34 cellular contexts compared by ENCODE assay signal in the genomic region with DNA sequence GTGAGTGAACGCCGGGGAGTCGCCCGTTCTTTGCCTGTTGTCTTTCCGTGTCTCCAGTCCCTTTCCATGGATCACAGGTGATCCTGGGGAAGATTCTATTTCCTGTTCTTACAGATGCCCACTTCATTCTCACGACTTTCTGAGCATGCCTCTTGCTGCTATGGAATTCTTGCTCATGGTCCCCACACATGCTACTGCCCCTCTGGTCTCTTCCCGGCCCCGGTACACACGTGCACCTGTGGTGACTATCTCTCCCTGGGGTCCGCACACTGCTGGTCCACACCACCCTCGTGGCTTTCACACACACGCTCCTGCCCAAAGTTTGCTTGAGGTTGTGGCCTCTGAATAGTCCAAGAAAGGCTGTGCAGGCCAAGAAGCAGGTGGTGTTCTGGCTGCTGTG.
"Had no signal": no experiment of that assay in that cellular context is flagged by ENCODE, and none has a peak within 500 bp of the region (broad histone marks: within the 10 kb centered on the region; RNA-seq: fewer than 3 reads in every experiment).

No MANE protein-coding gene starts in this region.

- H3K4me3 ChIP-seq: adrenal gland, ascending aorta, breast epithelium, cardiac muscle cell, coronary artery, dorsolateral prefrontal cortex, esophagus squamous epithelium, gastroesophageal sphincter had no signal

- H3K4me3 Mint-ChIP-seq: activated CD4-positive, alpha-beta memory T cell treated with anti-CD3 and anti-CD28 coated beads for 36 hours; activated CD4-positive, alpha-beta T cell treated with anti-CD3 and anti-CD28 coated beads for 36 hours; activated CD4-positive, alpha-beta T cell treated with anti-CD3 and anti-CD28 coated beads, Interleukin-2, amount 10 ng/mL, durations not matched to agents 24 days and 14 days; activated CD8-positive, alpha-beta memory T cell treated with anti-CD3 and anti-CD28 coated beads, Interleukin-2, amount 10 ng/mL, durations not matched to agents 7 days and 5 days; activated CD8-positive, alpha-beta T cell treated with anti-CD3 and anti-CD28 coated beads, Interleukin-2, amount 10 ng/mL, durations not matched to agents 7 days and 5 days; activated naive CD4-positive, alpha-beta T cell treated with anti-CD3 and anti-CD28 coated beads for 36 hours; activated naive CD4-positive, alpha-beta T cell treated with anti-CD3 and anti-CD28 coated beads, Interleukin-2, amount 50 U/mL, for 24 hours; activated naive CD8-positive, alpha-beta T cell treated with anti-CD3 and anti-CD28 coated beads for 36 hours; activated naive CD8-positive, alpha-beta T cell treated with anti-CD3 and anti-CD28 coated beads, Interleukin-2, amount 50 U/mL, for 24 hours; activated T-helper 1 cell treated with anti-CD3 and anti-CD28 coated beads, Interleukin-12 subunit alpha, Interleukin-12 subunit beta, Interleukin-2, Interleukin-4 antibody, amounts not matched to agents 30 ng/mL and 10 ng/mL and 1 ng/mL, durations not matched to agents 14 hours and 24 hours and 36 hours; brain; dendritic cell treated with granulocyte-macrophage colony-stimulating factor and Interleukin-4, amounts not matched to agents 40 ng/mL and 50 ng/mL, for 4 days; endodermal cell had no signal

- DNase-seq: activated CD4-positive, alpha-beta memory T cell treated with anti-CD3 and anti-CD28 coated beads for 36 hours; activated CD4-positive, alpha-beta T cell treated with anti-CD3 and anti-CD28 coated beads for 36 hours; activated CD4-positive, alpha-beta T cell treated with anti-CD3 and anti-CD28 coated beads, Interleukin-2, amount 10 ng/mL, durations not matched to agents 24 days and 14 days; activated CD4-positive, CD25-positive, alpha-beta regulatory T cell; activated CD4-positive, CD25-positive, alpha-beta regulatory T cell treated with anti-CD3 and anti-CD28 coated beads, Interleukin-2, amount 50 U/mL, for 72 hours; activated CD8-positive, alpha-beta memory T cell treated with anti-CD3 and anti-CD28 coated beads, Interleukin-2, amount 10 ng/mL, durations not matched to agents 7 days and 5 days; activated CD8-positive, alpha-beta memory T cell treated with anti-CD3 and anti-CD28 coated beads, Interleukin-2, amount 50 U/mL, for 4 hours; activated CD8-positive, alpha-beta T cell treated with anti-CD3 and anti-CD28 coated beads, Interleukin-2, amount 10 ng/mL, durations not matched to agents 7 days and 5 days; activated effector memory CD4-positive, alpha-beta T cell treated with anti-CD3 and anti-CD28 coated beads, Interleukin-2, amount 50 U/mL, for 16 hours; activated naive CD4-positive, alpha-beta T cell treated with anti-CD3 and anti-CD28 coated beads for 36 hours; activated naive CD8-positive, alpha-beta T cell treated with anti-CD3 and anti-CD28 coated beads for 36 hours; activated naive CD8-positive, alpha-beta T cell treated with anti-CD3 and anti-CD28 coated beads, Interleukin-2, amount 50 U/mL, for 24 hours; activated T-cell treated with anti-CD3 and anti-CD28 coated beads, Interleukin-2, amount 50 U/mL, for 1 hour; activated T-cell treated with anti-CD3 and anti-CD28 coated beads, Interleukin-2, amount 50 U/mL, for 48 hours; adrenal gland; central memory CD4-positive, alpha-beta T cell; cerebellar nuclear complex; dorsolateral prefrontal cortex; effector memory CD4-positive, alpha-beta T cell; endodermal cell; esophagus squamous epithelium; foreskin melanocyte; head of caudate nucleus; T-helper 2 cell had no signal

- H3K36me3 ChIP-seq: adrenal gland, ascending aorta, breast epithelium, cardiac muscle cell, esophagus squamous epithelium, gastroesophageal sphincter had no signal

- H3K27ac Mint-ChIP-seq: activated CD4-positive, alpha-beta memory T cell treated with anti-CD3 and anti-CD28 coated beads for 36 hours; activated CD4-positive, alpha-beta T cell treated with anti-CD3 and anti-CD28 coated beads for 36 hours; activated CD4-positive, alpha-beta T cell treated with anti-CD3 and anti-CD28 coated beads, Interleukin-2, amount 10 ng/mL, durations not matched to agents 24 days and 14 days; activated CD8-positive, alpha-beta memory T cell treated with anti-CD3 and anti-CD28 coated beads, Interleukin-2, amount 10 ng/mL, durations not matched to agents 7 days and 5 days; activated CD8-positive, alpha-beta T cell treated with anti-CD3 and anti-CD28 coated beads, Interleukin-2, amount 10 ng/mL, durations not matched to agents 7 days and 5 days; activated naive CD4-positive, alpha-beta T cell treated with anti-CD3 and anti-CD28 coated beads for 36 hours; activated naive CD4-positive, alpha-beta T cell treated with anti-CD3 and anti-CD28 coated beads, Interleukin-2, amount 50 U/mL, for 24 hours; activated naive CD8-positive, alpha-beta T cell treated with anti-CD3 and anti-CD28 coated beads for 36 hours; activated naive CD8-positive, alpha-beta T cell treated with anti-CD3 and anti-CD28 coated beads, Interleukin-2, amount 50 U/mL, for 24 hours; activated T-helper 1 cell treated with anti-CD3 and anti-CD28 coated beads, Interleukin-12 subunit alpha, Interleukin-12 subunit beta, Interleukin-2, Interleukin-4 antibody, amounts not matched to agents 30 ng/mL and 10 ng/mL and 1 ng/mL, durations not matched to agents 14 hours and 24 hours and 36 hours; activated T-helper 2 cell treated with anti-CD3 and anti-CD28 coated beads, Interferon-gamma antibody, Interleukin-2, Interleukin-4, amounts not matched to agents 10 μg/mL and 5 μg/mL and 100 μg/mL, durations not matched to agents 14 hours and 24 hours and 36 hours; brain; dendritic cell treated with granulocyte-macrophage colony-stimulating factor and Interleukin-4, amounts not matched to agents 40 ng/mL and 50 ng/mL, for 4 days; endodermal cell had no signal

- H3K4me1 Mint-ChIP-seq: activated CD4-positive, alpha-beta T cell treated with anti-CD3 and anti-CD28 coated beads for 36 hours; activated CD4-positive, alpha-beta T cell treated with anti-CD3 and anti-CD28 coated beads, Interleukin-2, amount 10 ng/mL, durations not matched to agents 24 days and 14 days; activated CD8-positive, alpha-beta memory T cell treated with anti-CD3 and anti-CD28 coated beads, Interleukin-2, amount 10 ng/mL, durations not matched to agents 7 days and 5 days; activated naive CD4-positive, alpha-beta T cell treated with anti-CD3 and anti-CD28 coated beads, Interleukin-2, amount 50 U/mL, for 24 hours; activated naive CD8-positive, alpha-beta T cell treated with anti-CD3 and anti-CD28 coated beads for 36 hours; activated naive CD8-positive, alpha-beta T cell treated with anti-CD3 and anti-CD28 coated beads, Interleukin-2, amount 50 U/mL, for 24 hours; brain had no signal

- H3K27ac ChIP-seq: adrenal gland, ascending aorta, breast epithelium, cardiac muscle cell, coronary artery, dorsolateral prefrontal cortex, esophagus squamous epithelium, gastroesophageal sphincter had no signal

- H3K4me1 ChIP-seq: adrenal gland, ascending aorta, breast epithelium, esophagus squamous epithelium, gastroesophageal sphincter had no signal

- H3K9me3 Mint-ChIP-seq: activated CD4-positive, alpha-beta memory T cell treated with anti-CD3 and anti-CD28 coated beads for 36 hours; activated CD4-positive, alpha-beta T cell treated with anti-CD3 and anti-CD28 coated beads, Interleukin-2, amount 10 ng/mL, durations not matched to agents 24 days and 14 days; activated naive CD4-positive, alpha-beta T cell treated with anti-CD3 and anti-CD28 coated beads for 36 hours; activated naive CD4-positive, alpha-beta T cell treated with anti-CD3 and anti-CD28 coated beads, Interleukin-2, amount 50 U/mL, for 24 hours; activated T-helper 1 cell treated with anti-CD3 and anti-CD28 coated beads, Interleukin-12 subunit alpha, Interleukin-12 subunit beta, Interleukin-2, Interleukin-4 antibody, amounts not matched to agents 30 ng/mL and 10 ng/mL and 1 ng/mL, durations not matched to agents 14 hours and 24 hours and 36 hours; dendritic cell treated with granulocyte-macrophage colony-stimulating factor and Interleukin-4, amounts not matched to agents 40 ng/mL and 50 ng/mL, for 4 days had no signal

- H3K36me3 Mint-ChIP-seq: activated CD4-positive, alpha-beta memory T cell treated with anti-CD3 and anti-CD28 coated beads for 36 hours; activated CD8-positive, alpha-beta memory T cell treated with anti-CD3 and anti-CD28 coated beads, Interleukin-2, amount 10 ng/mL, durations not matched to agents 7 days and 5 days; activated naive CD4-positive, alpha-beta T cell treated with anti-CD3 and anti-CD28 coated beads, Interleukin-2, amount 50 U/mL, for 24 hours; activated naive CD8-positive, alpha-beta T cell treated with anti-CD3 and anti-CD28 coated beads for 36 hours; brain had no signal

- H3K9me3 ChIP-seq: adrenal gland, ascending aorta, breast epithelium, esophagus squamous epithelium, gastroesophageal sphincter had no signal

- H3K27me3 Mint-ChIP-seq: brain; dendritic cell treated with granulocyte-macrophage colony-stimulating factor and Interleukin-4, amounts not matched to agents 40 ng/mL and 50 ng/mL, for 4 days had no signal

- H3K27me3 ChIP-seq: adrenal gland, ascending aorta, breast epithelium, cardiac muscle cell had no signal

- ATAC-seq: activated CD4-positive, alpha-beta T cell treated with anti-CD3 and anti-CD28 coated beads for 36 hours; activated CD8-positive, alpha-beta memory T cell treated with anti-CD3 and anti-CD28 coated beads, Interleukin-2, amount 10 ng/mL, durations not matched to agents 7 days and 5 days; activated CD8-positive, alpha-beta T cell treated with anti-CD3 and anti-CD28 coated beads, Interleukin-2, amount 10 ng/mL, durations not matched to agents 7 days and 5 days; activated naive CD8-positive, alpha-beta T cell treated with anti-CD3 and anti-CD28 coated beads, Interleukin-2, amount 50 U/mL, for 24 hours; gastroesophageal sphincter had no signal
